ENCODE assay signal across 23 cellular contexts in genomic region chr15:61403884-61404283, GRCh38.
"Had no signal": no experiment of that assay in that cellular context is flagged by ENCODE, and none has a peak within 500 bp of the region (broad histone marks: within the 10 kb centered on the region; RNA-seq: fewer than 3 reads in every experiment).

No MANE protein-coding gene starts in this region.

- H3K27me3 ChIP-seq: colonic mucosa, esophagus squamous epithelium, gastrocnemius medialis had no signal

- FAIRE-seq: endometrium, islet of Langerhans, keratinocyte had no signal

- H3K9me3 ChIP-seq: colonic mucosa, esophagus squamous epithelium, gastrocnemius medialis, heart right ventricle, left ventricle myocardium inferior, lower lobe of right lung, mucosa of descending colon had no signal

- H3K36me3 ChIP-seq: colonic mucosa, esophagus squamous epithelium, gastrocnemius medialis, heart right ventricle, left ventricle myocardium inferior, lower lobe of right lung had no signal

- H3K4me3 ChIP-seq: colonic mucosa, esophagus squamous epithelium, gastrocnemius medialis, heart right ventricle, left ventricle myocardium inferior, lower lobe of right lung, mucosa of descending colon had no signal

- H3K4me1 ChIP-seq: colonic mucosa, esophagus squamous epithelium, gastrocnemius medialis, heart right ventricle, left ventricle myocardium inferior, lower lobe of right lung had no signal

- H3K27ac ChIP-seq: colonic mucosa, epithelial cell of prostate, esophagus squamous epithelium, gastrocnemius medialis, heart right ventricle, left ventricle myocardium inferior, lower lobe of right lung had no signal

- DNase-seq: colonic mucosa; cortex of kidney; effector CD8-positive, alpha-beta T cell; effector memory CD8-positive, alpha-beta T cell; endodermal cell; erythroblast; esophagus squamous epithelium; foreskin fibroblast; foreskin melanocyte; gastrocnemius medialis; glutamatergic neuron; head of caudate nucleus; heart right ventricle; hippocampal formation; left cardiac atrium; left ventricle myocardium inferior; lower lobe of right lung; mesenchymal stem cell; mucosa of descending colon had no signal

- ATAC-seq: effector memory CD8-positive, alpha-beta T cell; gastrocnemius medialis; heart right ventricle; lower lobe of right lung; mucosa of descending colon had no signal
